18 cellular contexts compared by ENCODE assay signal in genomic region chr5:37816883-37817282, GRCh38. TPM values are rescaled to one million over a fixed set of nuclear protein-coding genes. Genes with fewer than 3 reads are reported as not detected.
DNase-seq lines count a peak whose midpoint lies in the region; ATAC-seq, FAIRE-seq and TF ChIP-seq lines count a peak whose summit lies in the region.
"Had no signal": no experiment of that assay in that cellular context is flagged by ENCODE, and none has a peak within 500 bp of the region (broad histone marks: within the 10 kb centered on the region; RNA-seq: fewer than 3 reads in every experiment).

No MANE protein-coding gene starts in this region.

- CTCF ChIA-PET in H1 (lab: Charles Lee; ENCODE audit: partially characterized antibody): interaction anchor here (1.0 to 1.6 kb wide), 3 partner anchors 42 to 94 kb away, joined by 3 to 6 read pairs (median 3); no protein-coding TSS in a partner anchor

- no peak for TF ChIP-seq POLR2A in H1 (IDR thresholded peaks at IDR 0.05; ENCODE audit: control extremely low read depth in 1 of 2, low read depth in 2 of 2, low read length in 2 of 2)

- no peaks in the 10 kb centered on the region for H3K79me2 ChIP-seq in H1 (ENCODE audit: control insufficient read depth in 1 of 2, insufficient read depth in 2 of 2, low read length in 2 of 2)

- H2BK20ac ChIP-seq in H1 (ENCODE audit: low read length): no peak overlapping the region

- H2BK12ac ChIP-seq in H1 (ENCODE audit: low read depth, low read length) (no peak overlapping the region), neuronal stem cell (ENCODE audit: low read length) (no peak overlapping the region)

- H3K9me3 ChIP-seq in H1 (ENCODE audit: insufficient read depth in 2 of 2, low read depth in 1 of 2, low read length in 1 of 2) (no peaks in the 10 kb centered on the region), neuronal stem cell (replicated peaks in 1 of 2; ENCODE audit: control insufficient read depth in 2 of 2, insufficient read depth in 1 of 2, low read depth in 1 of 2, low read length in 2 of 2) (no peaks in the 10 kb centered on the region)
- H3K9me3 ChIP-seq: body of pancreas had no signal

- no peak overlapping the region for H2BK5ac ChIP-seq in H1 (ENCODE audit: low read depth, low read length)
- no peak overlapping the region for H2BK5ac ChIP-seq in neuronal stem cell (ENCODE audit: low read length)

- H3K4me2 ChIP-seq in H1 (ENCODE audit: insufficient read depth in 1 of 2, low read depth in 2 of 2, low read length in 2 of 2) (no peak overlapping the region), neuronal stem cell (ENCODE audit: insufficient read depth, low read length, poor library complexity, severe bottlenecking) (no peak overlapping the region)

- H4K5ac ChIP-seq in H1 (ENCODE audit: insufficient read length, low read depth, low read length): no peak overlapping the region

- no peak for TF ChIP-seq CTCF in H1 (IDR thresholded peaks at IDR 0.05; ENCODE audit: control extremely low read depth in 1 of 3, insufficient read depth in 1 of 3, low read depth in 1 of 3, low read length in 3 of 3)

- POLR2A ChIA-PET in H1 (lab: Charles Lee; ENCODE audit: partially characterized antibody): interaction anchor here (1.3 to 1.6 kb wide), 2 partner anchors 17 to 20 kb away, joined by 3 to 4 read pairs; no protein-coding TSS in a partner anchor

- 81% methylated on average over 3 of the region's 3 CpGs; no CpG with 5 or more reads in 1 of the 2 experiments for WGBS in H1 (ENCODE audit: extremely low coverage in 1 of 2, insufficient coverage in 1 of 2, insufficient read length in 1 of 2, insufficient replicate concordance in 2 of 2, low coverage in 1 of 2, low lambda C conversion rate in 2 of 2, missing lambda C conversion rate in 1 of 2), 2 experiments
- no CpG with 5 or more reads among the region's 3 CpGs for WGBS in neuronal stem cell (ENCODE audit: extremely low coverage in 2 of 2, insufficient read length in 2 of 2, insufficient replicate concordance in 1 of 2), 2 donors

- no peak overlapping the region for H3K23ac ChIP-seq in H1 (ENCODE audit: insufficient read length)
- no peak overlapping the region for H3K23ac ChIP-seq in neuronal stem cell (ENCODE audit: low read depth, low read length, poor library complexity)

- no peak overlapping the region for H2BK15ac ChIP-seq in H1 (ENCODE audit: low read length)
- H2BK15ac ChIP-seq in neuronal stem cell (ENCODE audit: low read length): no peak overlapping the region

- no peak overlapping the region for H3K56ac ChIP-seq in H1 (replicated peaks; ENCODE audit: insufficient read length, low read depth, low read length)

- H3K79me1 ChIP-seq in H1 (ENCODE audit: low read depth, low read length) (no peaks in the 10 kb centered on the region), neuronal stem cell (ENCODE audit: low read depth, low read length) (no peaks in the 10 kb centered on the region)

- H3K36me3 ChIP-seq in H1 (ENCODE audit: control insufficient read depth in 2 of 4, insufficient read depth in 4 of 4, low read length in 3 of 4): no peaks in the 10 kb centered on the region
- no peaks in the 10 kb centered on the region for H3K36me3 ChIP-seq in H7 (replicated peaks; ENCODE audit: control insufficient read depth, insufficient read depth, low read length)
- H3K36me3 ChIP-seq in neuronal stem cell (replicated peaks in 1 of 2; ENCODE audit: control insufficient read depth in 2 of 2, insufficient read depth in 2 of 2, low read length in 2 of 2): no peaks in the 10 kb centered on the region

- peak; percentile 27 for DNase-seq in ELR (ENCODE audit: low read depth)
- DNase-seq in RPMI7951 (ENCODE audit: low read depth): peak; percentile 39
- no peak for DNase-seq in H1 (ENCODE audit: low read depth in 1 of 2, low spot score in 2 of 2)
- DNase-seq in nucleus accumbens (lab: John Stamatoyannopoulos, UW): peak in 50 of 56 donors; percentile 9 to 89 (median 67)
- DNase-seq in H7: no peak
- no peak for DNase-seq in stimulated activated CD4-positive, alpha-beta T cell treated with anti-CD3 and anti-CD28 coated beads, Interleukin-12 subunit alpha, Interleukin-12 subunit beta, amount 100 ng/mL, for 4 hours
- DNase-seq in neuronal stem cell (ENCODE audit: low spot score): no peak
- DNase-seq: activated CD4-positive, alpha-beta memory T cell treated with anti-CD3 and anti-CD28 coated beads for 36 hours; body of pancreas; CD8-positive, alpha-beta T cell; left colon; MV-4-11; NCI-H446 had no signal

- H2AK5ac ChIP-seq in H1 (ENCODE audit: low read depth, low read length) (no peak overlapping the region), neuronal stem cell (ENCODE audit: low read depth, low read length) (no peak overlapping the region)

- no peak for ATAC-seq in HG02885 (IDR thresholded peaks at IDR 0.05; ENCODE audit: poor library complexity, unreplicated experiment)
- ATAC-seq: body of pancreas; CD8-positive, alpha-beta T cell; left colon; Panc1 had no signal

- H2BK120ac ChIP-seq in H1 (replicated peaks; ENCODE audit: low read depth, low read length) (no peak overlapping the region), neuronal stem cell (ENCODE audit: low read depth, low read length) (no peak overlapping the region)

- no peaks in the 10 kb centered on the region for H3K23me2 ChIP-seq in H1 (ENCODE audit: low read depth, low read length)

- FAIRE-seq in H1 (lab: Jason Lieb, UNC): no peak

- no peak overlapping the region for H2AFZ ChIP-seq in H1 (ENCODE audit: low read length)
- no peak overlapping the region for H2AFZ ChIP-seq in neuronal stem cell (ENCODE audit: low read length)

- no peak for TF ChIP-seq EP300 in H1 (IDR thresholded peaks at IDR 0.05; ENCODE audit: borderline replicate concordance in 1 of 2, low read depth in 2 of 2, low read length in 2 of 2)

- H4K91ac ChIP-seq in H1 (replicated peaks; ENCODE audit: insufficient read length, low read length) (no peak overlapping the region), neuronal stem cell (ENCODE audit: low read depth, low read length, poor library complexity) (no peak overlapping the region)

- H4K20me1 ChIP-seq in H1 (replicated peaks in 1 of 2; ENCODE audit: control insufficient read depth in 1 of 2, insufficient read depth in 2 of 2, low read length in 2 of 2): no peaks in the 10 kb centered on the region

- H4K8ac ChIP-seq in H1 (ENCODE audit: extremely low read depth, insufficient read depth, low read length) (no peak overlapping the region), neuronal stem cell (ENCODE audit: low read depth, low read length) (no peak overlapping the region)

- H3K4me3 ChIP-seq in H1 (ENCODE audit: extremely low read depth in 1 of 4, insufficient read depth in 2 of 4, low read depth in 3 of 4, low read length in 4 of 4): no peak overlapping the region
- no peak overlapping the region for H3K4me3 ChIP-seq in H7 (ENCODE audit: insufficient read depth, low read depth, low read length)
- no peak overlapping the region for H3K4me3 ChIP-seq in neuronal stem cell (ENCODE audit: low read length in 2 of 2)
- H3K4me3 ChIP-seq: body of pancreas, skin epidermis had no signal

- H3K27ac ChIP-seq in H1 (ENCODE audit: low read depth, low read length): no peak overlapping the region
- no peak overlapping the region for H3K27ac ChIP-seq in neuronal stem cell (replicated peaks; ENCODE audit: low read length)
- H3K27ac ChIP-seq: body of pancreas, skin epidermis had no signal

- no peak overlapping the region for H3K14ac ChIP-seq in H1 (ENCODE audit: insufficient read length)
- H3K14ac ChIP-seq in neuronal stem cell (ENCODE audit: low read length): no peak overlapping the region

- H3K18ac ChIP-seq in H1 (ENCODE audit: extremely low read depth, low read length) (no peak overlapping the region), neuronal stem cell (ENCODE audit: low read length) (no peak overlapping the region)

- no peak for TF ChIP-seq RAD21 in H1 (IDR thresholded peaks at IDR 0.05 in 1 of 2, conservative IDR thresholded peaks at IDR 0.05 in 1 of 2; ENCODE audit: low read depth in 2 of 2, low read length in 2 of 2)

- H3K27me3 ChIP-seq in H1 (replicated peaks in 1 of 4; ENCODE audit: control insufficient read depth in 3 of 4, extremely low read depth in 1 of 4, insufficient read depth in 3 of 4, low read length in 3 of 4): no peaks in the 10 kb centered on the region
- H3K27me3 ChIP-seq in H7 (ENCODE audit: control insufficient read depth, insufficient read depth, low read length): no peaks in the 10 kb centered on the region
- peaks cover 0 to 3% (median 0%) of the 10 kb centered on the region in 3 experiments for H3K27me3 ChIP-seq in neuronal stem cell (ENCODE audit: control insufficient read depth in 3 of 3, insufficient read depth in 3 of 3, low read depth in 1 of 3, low read length in 3 of 3)
- H3K27me3 ChIP-seq: body of pancreas had no signal

- H3K9ac ChIP-seq in H1 (replicated peaks in 1 of 4; ENCODE audit: extremely low read depth in 1 of 4, low read depth in 3 of 4, low read length in 3 of 4): no peak overlapping the region
- no peak overlapping the region for H3K9ac ChIP-seq in neuronal stem cell (ENCODE audit: low read depth, low read length, poor library complexity)

- H3K4me1 ChIP-seq in H1 (replicated peaks in 1 of 4; ENCODE audit: control insufficient read depth in 3 of 4, insufficient read depth in 4 of 4, low read length in 3 of 4): peaks cover 0 to 8% (median 2%) of the 10 kb centered on the region in 4 experiments; a peak in 4 of 7 replicates
- peaks cover 3 to 9% of the 10 kb centered on the region in 2 donors for H3K4me1 ChIP-seq in neuronal stem cell (ENCODE audit: control insufficient read depth in 2 of 2, insufficient read depth in 1 of 2, low read depth in 1 of 2, low read length in 2 of 2)
- H3K4me1 ChIP-seq: body of pancreas had no signal

- H3K4ac ChIP-seq in H1 (replicated peaks; ENCODE audit: insufficient read length, low read depth, low read length) (no peak overlapping the region), neuronal stem cell (ENCODE audit: low read length) (no peak overlapping the region)

TF ChIP-seq in H1, 55 proteins besides CTCF, POLR2A, EP300 and RAD21 (continues in another document):
- no peak for TF ChIP-seq SIRT6 (IDR thresholded peaks at IDR 0.05; ENCODE audit: low read length)

RNA-seq across cellular contexts. Expression of gene GDNF, which starts 23.0 kb away (rescaled TPM):
- total RNA-seq in RPMI7951 (2014; rRNA removed; shearing (Covaris generic)): 2.2 TPM in 2 replicates
- 1.7 and 2.0 TPM in 2 replicates for total RNA-seq in H1 (2021; fragmentation: NEBNext Ultra II Directional; extraction: Animal tissue kit (Norgen Biotek cat#: 25700))
- 0.15 and 0.31 TPM in 2 replicates for polyA plus RNA-seq in H1 (2011; rRNA removed)
- 0.22 TPM for polyA plus RNA-seq in H1 (2011; cell fraction: cytosol; rRNA removed)
- polyA plus RNA-seq in H1 (2011; cell fraction: nucleus; rRNA removed): 0.43 TPM
- polyA plus RNA-seq in H1 (2012, experiment 1 of 2): 0.33 to 0.62 TPM (median 0.38 TPM) in 4 replicates
- polyA plus RNA-seq in H1 (2012, experiment 2 of 2): 0.14 TPM
- polyA plus RNA-seq in H1 (2013, experiment 1 of 2): 0.89 TPM
- 0.46 TPM for polyA plus RNA-seq in H1 (2013, experiment 2 of 2)
- polyA minus RNA-seq in H1 (2011; rRNA and poly(A)+ RNA removed): 0.15 and 0.47 TPM in 2 replicates
- polyA minus RNA-seq in H1 (2011; cell fraction: cytosol; rRNA and poly(A)+ RNA removed): not detected
- polyA minus RNA-seq in H1 (2011; cell fraction: nucleus; rRNA and poly(A)+ RNA removed): 0.70 TPM
- total RNA-seq in H7 (2014; rRNA removed; shearing (Covaris generic)): 1.00 and 1.6 TPM in 2 replicates
- 0.15 TPM for polyA plus RNA-seq in neuronal stem cell (2013, experiment 1 of 2)
- polyA plus RNA-seq in neuronal stem cell (2013, experiment 2 of 2): 0.12 TPM
- total RNA-seq: activated CD4-positive, alpha-beta memory T cell treated with anti-CD3 and anti-CD28 coated beads for 36 hours; activated T-helper 2 cell treated with anti-CD3 and anti-CD28 coated beads, Interferon-gamma antibody, Interleukin-2, Interleukin-4, amounts not matched to agents 10 μg/mL and 5 μg/mL and 100 μg/mL, durations not matched to agents 14 hours and 24 hours and 36 hours; body of pancreas; CD8-positive, alpha-beta T cell had no signal
- polyA plus RNA-seq: neural cell had no signal

Comparison
In these comparisons a context has a peak if more than half of its experiments do, and no peak if none do; other contexts are left out.
1. DNase-seq: peak in ELR (single experiment), RPMI7951 (single experiment) and nucleus accumbens (50 of 56); none in H1 (0 of 2), H7 (single experiment), stimulated activated CD4-positive, alpha-beta T cell treated with anti-CD3 and anti-CD28 coated beads, Interleukin-12 subunit alpha, Interleukin-12 subunit beta, amount 100 ng/mL, for 4 hours (single experiment) and neuronal stem cell (single experiment).